15 cellular contexts compared by ENCODE assay signal in the genomic region with DNA sequence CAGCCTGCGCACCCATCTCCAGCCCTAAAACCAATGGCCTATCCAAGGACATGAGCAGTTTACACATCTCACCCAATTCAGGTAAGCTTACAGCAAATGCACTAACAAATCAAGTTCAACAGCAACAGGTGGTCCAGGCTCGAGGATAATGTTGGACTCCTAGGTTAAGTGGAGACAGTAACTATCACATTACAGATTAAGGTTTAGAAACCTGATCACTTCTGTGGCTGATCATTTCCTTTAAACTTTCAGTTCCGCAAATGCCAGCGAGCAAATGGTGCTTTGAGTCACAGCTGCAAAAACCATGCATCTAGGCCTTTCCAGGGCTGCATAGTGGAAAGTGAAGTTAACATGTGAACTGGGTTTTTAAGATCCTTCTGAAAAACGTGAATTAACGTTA.
DNase-seq lines count a peak whose midpoint lies in the region; ATAC-seq and TF ChIP-seq lines count a peak whose summit lies in the region.
"Had no signal": no experiment of that assay in that cellular context is flagged by ENCODE, and none has a peak within 500 bp of the region (broad histone marks: within the 10 kb centered on the region; RNA-seq: fewer than 3 reads in every experiment).

No MANE protein-coding gene starts in this region.

- intact Hi-C loops in activated CD8-positive, alpha-beta T cell treated with anti-CD3 and anti-CD28 coated beads for 36 hours (cut with micrococcal nuclease): no loop called here

- no peak overlapping the region for H3K4me3 ChIP-seq in MM.1S (ENCODE audit: low read length)
- H3K4me3 ChIP-seq: body of pancreas, HAP-1 had no signal

- H3K4me1 ChIP-seq in MM.1S (ENCODE audit: low read length): peaks cover 12% of the 10 kb centered on the region
- H3K4me1 ChIP-seq: body of pancreas, HAP-1 had no signal

- H3K27ac Mint-ChIP-seq in activated CD8-positive, alpha-beta T cell treated with anti-CD3 and anti-CD28 coated beads for 36 hours: no peak overlapping the region
- H3K27ac Mint-ChIP-seq: T-helper 17 cell had no signal

- no peaks in the 10 kb centered on the region for H4K20me1 ChIP-seq in MM.1S (ENCODE audit: insufficient read depth, low read length)

- POLR2A ChIA-PET in activated CD8-positive, alpha-beta T cell treated with anti-CD3 and anti-CD28 coated beads for 36 hours (lab: Charles Lee): no interaction called here

- peak overlapping the region; percentile 47; the same call in 1 of the 2 replicates for H3K27ac ChIP-seq in MM.1S (ENCODE audit: low read length)
- H3K27ac ChIP-seq: body of pancreas, KMS-11 had no signal

- peak; percentile 48 for ATAC-seq in HG02623 (IDR thresholded peaks at IDR 0.05; ENCODE audit: unreplicated experiment)
- no peak for ATAC-seq in activated CD8-positive, alpha-beta T cell treated with anti-CD3 and anti-CD28 coated beads for 36 hours
- ATAC-seq: body of pancreas, T-helper 17 cell had no signal

- no peaks in the 10 kb centered on the region for H3K36me3 Mint-ChIP-seq in activated CD8-positive, alpha-beta T cell treated with anti-CD3 and anti-CD28 coated beads for 36 hours (ENCODE audit: low read depth)

- H3K9me3 ChIP-seq in MM.1S (replicated peaks; ENCODE audit: insufficient read depth, low read length): no peaks in the 10 kb centered on the region
- H3K9me3 ChIP-seq: body of pancreas, HAP-1 had no signal

- no peaks in the 10 kb centered on the region for H3F3A ChIP-seq in MM.1S (ENCODE audit: insufficient read depth, low read length)

- no peaks in the 10 kb centered on the region for H3K79me2 ChIP-seq in MM.1S (ENCODE audit: low read length)

- H3K9ac ChIP-seq in MM.1S (ENCODE audit: low read length): no peak overlapping the region
- H3K9ac ChIP-seq: KMS-11 had no signal

- CTCF ChIA-PET in activated CD8-positive, alpha-beta T cell treated with anti-CD3 and anti-CD28 coated beads for 36 hours (lab: Charles Lee): no interaction called here

- no peak overlapping the region; the same call in 1 of the 2 replicates for H3K4me2 ChIP-seq in MM.1S (ENCODE audit: low read depth, low read length)
- H3K4me2 ChIP-seq: KMS-11 had no signal

- no peaks in the 10 kb centered on the region for H3K9me3 Mint-ChIP-seq in activated CD8-positive, alpha-beta T cell treated with anti-CD3 and anti-CD28 coated beads for 36 hours

- TF ChIP-seq CTCF in MM.1S (IDR thresholded peaks at IDR 0.05; ENCODE audit: low read length): no peak
- no peak for TF ChIP-seq CTCF in activated CD8-positive, alpha-beta T cell treated with anti-CD3 and anti-CD28 coated beads for 36 hours (IDR thresholded peaks at IDR 0.05)

- H3K4me1 Mint-ChIP-seq in activated CD8-positive, alpha-beta T cell treated with anti-CD3 and anti-CD28 coated beads for 36 hours (ENCODE audit: low read depth): no peaks in the 10 kb centered on the region
- H3K4me1 Mint-ChIP-seq: T-helper 17 cell had no signal

- DNase-seq in NOMO-1 treated with DMSO at 0.1 percent for 48 hours (lab: John Stamatoyannopoulos, UW; ENCODE audit: unreplicated experiment): peak; percentile 12
- no peak for DNase-seq in NOMO-1 treated with dmso at 0.1 percent for 144 hours (lab: John Stamatoyannopoulos, UW; ENCODE audit: unreplicated experiment)
- DNase-seq in MM.1S: peak; percentile 50
- no peak for DNase-seq in activated CD8-positive, alpha-beta T cell treated with anti-CD3 and anti-CD28 coated beads for 36 hours
- no peak for DNase-seq in KG1 (lab: John Stamatoyannopoulos, UW)
- DNase-seq in T1000 (lab: John Stamatoyannopoulos, UW): no peak
- DNase-seq in RKO (ENCODE audit: low spot score): no peak
- DNase-seq: activated CD8-positive, alpha-beta memory T cell treated with anti-CD3 and anti-CD28 coated beads, Interleukin-2, amount 50 U/mL, for 4 hours; body of pancreas; NCI-H526; small intestine; T-helper 17 cell had no signal

- no peak overlapping the region for H2AFZ ChIP-seq in MM.1S (ENCODE audit: low read length)

- no peaks in the 10 kb centered on the region for H3K27me3 ChIP-seq in MM.1S (replicated peaks; ENCODE audit: insufficient read depth, low read length)
- H3K27me3 ChIP-seq: body of pancreas had no signal

- H3K27me3 Mint-ChIP-seq in activated CD8-positive, alpha-beta T cell treated with anti-CD3 and anti-CD28 coated beads for 36 hours: peaks cover 10% of the 10 kb centered on the region

- no peaks in the 10 kb centered on the region for H3K9me2 ChIP-seq in MM.1S (replicated peaks; ENCODE audit: insufficient read depth, low read length)

- H3K4me3 Mint-ChIP-seq in activated CD8-positive, alpha-beta T cell treated with anti-CD3 and anti-CD28 coated beads for 36 hours: no peak overlapping the region
- H3K4me3 Mint-ChIP-seq: T-helper 17 cell had no signal

- no peaks in the 10 kb centered on the region for H3K36me3 ChIP-seq in MM.1S (replicated peaks; ENCODE audit: insufficient read depth, low read length)
- H3K36me3 ChIP-seq: HAP-1 had no signal

Comparison
In these comparisons a context has a peak if more than half of its experiments do, and no peak if none do; other contexts are left out.
1. DNase-seq: peak in NOMO-1 treated with DMSO at 0.1 percent for 48 hours (single experiment) and MM.1S (single experiment); none in NOMO-1 treated with dmso at 0.1 percent for 144 hours (single experiment), activated CD8-positive, alpha-beta T cell treated with anti-CD3 and anti-CD28 coated beads for 36 hours (single experiment), KG1 (single experiment), T1000 (single experiment) and RKO (single experiment).